Comparison of ENCODE assay signal across 19 cellular contexts in genomic region chr17:59699218-59699617, GRCh38. TPM values are rescaled to one million over a fixed set of nuclear protein-coding genes. Genes with fewer than 3 reads are reported as not detected.
DNase-seq lines count a peak whose midpoint lies in the region; ATAC-seq and TF ChIP-seq lines count a peak whose summit lies in the region.
"Had no signal": no experiment of that assay in that cellular context is flagged by ENCODE, and none has a peak within 500 bp of the region (broad histone marks: within the 10 kb centered on the region; RNA-seq: fewer than 3 reads in every experiment).

No MANE protein-coding gene starts in this region.

- CTCF ChIA-PET in CD4-positive, alpha-beta T cell (lab: Charles Lee) = no interaction called here

- TF ChIP-seq CTCF in CD4-positive, alpha-beta T cell (IDR thresholded peaks at IDR 0.05) = no peak
- no peak for TF ChIP-seq CTCF in NB4 (IDR thresholded peaks at IDR 0.05; ENCODE audit: low read depth, low read length)
- no peak for TF ChIP-seq CTCF in brain (conservative IDR thresholded peaks at IDR 0.05)

- no peak overlapping the region for H3K27ac ChIP-seq in CD4-positive, alpha-beta T cell (ENCODE audit: low read depth, low read length)
- H3K27ac ChIP-seq: A549; BLaER1 treated with 17β-estradiol and CSF1 and Interleukin-3, amounts not matched to agents 10 nM and 100 nM had no signal

- POLR2A ChIA-PET in CD4-positive, alpha-beta T cell (lab: Charles Lee) = no interaction called here

- intact Hi-C loops in CD4-positive, alpha-beta T cell (cut with DNase I, micrococcal nuclease) = no loop called here

- no peaks in the 10 kb centered on the region for H3K27me3 Mint-ChIP-seq in activated T-cell treated with anti-CD3 and anti-CD28 coated beads, Interleukin-2, amount 50 U/mL, for 4 hours (ENCODE audit: low read depth)
- H3K27me3 Mint-ChIP-seq in CD4-positive, alpha-beta T cell = no peaks in the 10 kb centered on the region
- peaks cover 4% of the 10 kb centered on the region for H3K27me3 Mint-ChIP-seq in brain

- peaks cover 61% of the 10 kb centered on the region for H3K4me1 Mint-ChIP-seq in activated T-cell treated with anti-CD3 and anti-CD28 coated beads, Interleukin-2, amount 50 U/mL, for 4 hours (ENCODE audit: low read depth)
- H3K4me1 Mint-ChIP-seq in CD4-positive, alpha-beta T cell (ENCODE audit: low read depth) = peaks cover 66% of the 10 kb centered on the region
- peaks cover 73% of the 10 kb centered on the region for H3K4me1 Mint-ChIP-seq in brain

- H3K36me3 Mint-ChIP-seq in activated T-cell treated with anti-CD3 and anti-CD28 coated beads, Interleukin-2, amount 50 U/mL, for 4 hours (ENCODE audit: insufficient read depth) = peaks cover 61% of the 10 kb centered on the region
- peaks cover 69% of the 10 kb centered on the region for H3K36me3 Mint-ChIP-seq in CD4-positive, alpha-beta T cell (ENCODE audit: low read depth)
- peaks cover 78% of the 10 kb centered on the region for H3K36me3 Mint-ChIP-seq in brain

- in situ Hi-C loops in KBM-7 (cut with MboI; ENCODE audit: low pct_unique_long_range_greater_than_20kb, low sequenced_read_pairs) = no loop called here

- no peak for ATAC-seq in activated T-cell treated with anti-CD3 and anti-CD28 coated beads, Interleukin-2, amount 50 U/mL, for 4 hours
- no peak for ATAC-seq in CD4-positive, alpha-beta T cell (ENCODE audit: poor library complexity)
- ATAC-seq: A549, GM23338, HCT116 had no signal

- no peak for DNase-seq in activated T-cell treated with anti-CD3 and anti-CD28 coated beads, Interleukin-2, amount 50 U/mL, for 4 hours
- DNase-seq in activated T-cell treated with anti-CD3 and anti-CD28 coated beads, Interleukin-2, amount 50 U/mL, for 1 hour = no peak
- DNase-seq in CD4-positive, alpha-beta T cell = no peak
- DNase-seq in NB4 (ENCODE audit: low read depth) (no peak), COR-L47 (lab: John Stamatoyannopoulos, UW) (no peak), GF-D8 (lab: John Stamatoyannopoulos, UW) (no peak), KBM-7 (no peak)
- DNase-seq: MV-4-11; NCI-H1417 treated with DMSO at 0.1 percent for 48 hours; NCI-H1930; NCI-H446; NCI-H69; NK-92 treated with Interleukin-12 subunit alpha and Interleukin-12 subunit beta, amount 100 ng/mL, for 24 hours; SHP77 treated with DMSO at 0.1 percent for 48 hours had no signal

- peak overlapping the region; percentile 33 for H3K4me3 ChIP-seq in NB4 (ENCODE audit: low read depth, low read length)
- H3K4me3 ChIP-seq: A549; BLaER1 treated with 17β-estradiol and CSF1 and Interleukin-3, amounts not matched to agents 10 nM and 100 nM; GM23338 had no signal

- TF ChIP-seq POLR2A in NB4 (IDR thresholded peaks at IDR 0.05; ENCODE audit: extremely low read depth, insufficient read length) = no peak

- H3K4me3 Mint-ChIP-seq in activated T-cell treated with anti-CD3 and anti-CD28 coated beads, Interleukin-2, amount 50 U/mL, for 4 hours = peak overlapping the region; percentile 11
- no peak overlapping the region for H3K4me3 Mint-ChIP-seq in CD4-positive, alpha-beta T cell
- H3K4me3 Mint-ChIP-seq in brain = peak overlapping the region in 3 of 5 experiments; percentile 25 to 45 (median 38)
- H3K4me3 Mint-ChIP-seq: GM23338 had no signal

- no peaks in the 10 kb centered on the region for H3K9me3 Mint-ChIP-seq in activated T-cell treated with anti-CD3 and anti-CD28 coated beads, Interleukin-2, amount 50 U/mL, for 4 hours
- H3K9me3 Mint-ChIP-seq in CD4-positive, alpha-beta T cell = no peaks in the 10 kb centered on the region
- H3K9me3 Mint-ChIP-seq in brain = no peaks in the 10 kb centered on the region
- H3K9me3 Mint-ChIP-seq: GM23338 had no signal

- H3K9me3 ChIP-seq in CD4-positive, alpha-beta T cell (ENCODE audit: control insufficient read depth, low read length) = no peaks in the 10 kb centered on the region
- H3K9me3 ChIP-seq: A549; BLaER1 treated with 17β-estradiol and CSF1 and Interleukin-3, amounts not matched to agents 10 nM and 100 nM had no signal

- no peaks in the 10 kb centered on the region for H3K27me3 ChIP-seq in CD4-positive, alpha-beta T cell (ENCODE audit: control insufficient read depth, insufficient read depth, low read length)
- H3K27me3 ChIP-seq: BLaER1 treated with 17β-estradiol and CSF1 and Interleukin-3, amounts not matched to agents 10 nM and 100 nM had no signal

- H3K27ac Mint-ChIP-seq in CD4-positive, alpha-beta T cell = peak overlapping the region; percentile 52
- peak overlapping the region in 1 of 5 experiments; percentile 63 for H3K27ac Mint-ChIP-seq in brain
- H3K27ac Mint-ChIP-seq: GM23338 had no signal

RNA-seq across cellular contexts. Expression of gene PTRH2, which starts 8.0 kb away (rescaled TPM):
- 10 to 100 TPM; 45.4 to 50.9 (median 47.4) TPM for total RNA-seq in activated T-cell treated with anti-CD3 and anti-CD28 coated beads, Interleukin-2, amount 50 U/mL, for 4 hours
- 1 to 10 TPM; 6.5 to 7.3 TPM for total RNA-seq in CD4-positive, alpha-beta T cell
- 13.9 TPM for polyA plus RNA-seq in brain (ENCODE audit: insufficient read depth, low read depth, low replicate concordance)

RNA-seq across cellular contexts. Expression of gene VMP1, which starts 8.2 kb away (rescaled TPM):
- total RNA-seq in activated T-cell treated with anti-CD3 and anti-CD28 coated beads, Interleukin-2, amount 50 U/mL, for 4 hours = 100 to 1,000 TPM; 128 to 138 (median 134) TPM
- total RNA-seq in CD4-positive, alpha-beta T cell = 10 to 100 TPM; 73.6 to 81.1 TPM
- polyA plus RNA-seq in brain (ENCODE audit: insufficient read depth, low read depth, low replicate concordance) = 34.0 TPM

Comparison
In these comparisons a context has a peak if more than half of its experiments do, and no peak if none do; other contexts are left out.
1. RNA of gene PTRH2, which starts 8.0 kb away (total RNA-seq): 45.4 to 50.9 TPM in activated T-cell treated with anti-CD3 and anti-CD28 coated beads, Interleukin-2, amount 50 U/mL, for 4 hours; 6.5 to 7.3 TPM in CD4-positive, alpha-beta T cell; every median in the first group is over 4 times any median in the second.